ENCODE assay signal across 1 cellular context in the genomic region with DNA sequence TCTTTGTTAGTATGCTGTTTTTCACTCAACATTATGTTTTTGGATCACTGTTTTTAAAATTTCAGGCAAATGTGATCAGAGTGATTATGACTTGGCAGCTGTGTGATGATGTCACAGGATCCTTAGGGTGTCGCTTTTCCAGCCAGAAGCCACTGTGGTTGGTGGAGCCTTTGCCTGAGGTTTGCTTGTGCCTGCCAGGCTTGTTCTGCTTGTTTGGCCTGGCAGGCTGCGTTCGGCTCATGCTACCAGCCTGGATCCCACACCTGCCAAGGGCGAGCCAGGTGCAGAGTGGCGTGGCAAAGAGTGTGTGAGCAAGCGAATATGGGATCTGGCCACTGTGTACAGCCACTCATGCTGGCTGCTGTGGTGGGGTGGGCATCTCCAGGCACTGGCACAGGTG.
TF ChIP-seq lines count a peak whose summit lies in the region.

No MANE protein-coding gene starts in this region.

TF ChIP-seq in H1, 55 proteins besides CTCF, POLR2A, EP300 and RAD21:
- TF ChIP-seq JUND (IDR thresholded peaks at IDR 0.05; ENCODE audit: low read length) (no peak), CTBP2 (IDR thresholded peaks at IDR 0.05; ENCODE audit: borderline replicate concordance, insufficient read depth, insufficient read length, low read length) (no peak), SIX5 (IDR thresholded peaks at IDR 0.05; ENCODE audit: low read depth, low read length) (no peak), EZH2 (IDR thresholded peaks at IDR 0.05; ENCODE audit: low read depth, low read length, severe bottlenecking) (no peak), TAF1 (IDR thresholded peaks at IDR 0.05; ENCODE audit: low read depth, low read length) (no peak)
